ENCODE assay signal across 30 cellular contexts in the genomic region with DNA sequence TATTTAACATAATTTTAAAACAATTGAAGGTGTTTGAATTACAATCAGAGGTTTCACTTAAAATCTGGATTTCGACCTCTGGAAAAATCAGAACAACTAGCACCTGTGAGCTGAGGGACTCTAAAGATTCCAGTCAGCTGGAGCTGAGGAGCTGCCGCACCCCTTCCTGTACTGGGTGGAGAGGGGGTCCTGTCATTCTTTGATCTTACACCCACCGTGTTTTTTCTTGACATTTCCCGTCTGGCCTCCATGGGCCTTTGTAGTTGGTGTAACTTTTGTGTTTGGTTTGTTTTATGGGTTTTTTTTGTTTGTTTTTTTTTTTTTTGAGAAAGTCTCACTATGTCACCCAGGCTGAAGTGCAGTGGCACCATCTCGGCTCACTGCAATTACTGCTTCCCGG.
"Had no signal": no experiment of that assay in that cellular context is flagged by ENCODE, and none has a peak within 500 bp of the region (broad histone marks: within the 10 kb centered on the region; RNA-seq: fewer than 3 reads in every experiment).

No MANE protein-coding gene starts in this region.

- H3K27ac ChIP-seq: left lung, neural progenitor cell, neutrophil, parathyroid adenoma, sigmoid colon, testis, tibial artery, upper lobe of right lung had no signal

- H3K27me3 Mint-ChIP-seq: memory B cell; naive thymus-derived CD4-positive, alpha-beta T cell; stimulated activated naive B cell treated with anti-CD40 and anti-IgM and Interleukin-4, amounts not matched to agents 10 μg/mL and 1 μg/mL and 100 μg/mL, for 72 hours had no signal

- H3K9me3 Mint-ChIP-seq: immature natural killer cell; memory B cell; naive thymus-derived CD4-positive, alpha-beta T cell; stimulated activated naive B cell treated with anti-CD40 and anti-IgM and Interleukin-4, amounts not matched to agents 10 μg/mL and 1 μg/mL and 100 μg/mL, for 72 hours had no signal

- H3K4me3 Mint-ChIP-seq: immature natural killer cell; memory B cell; nephron; neural progenitor cell; stimulated activated naive B cell treated with anti-CD40 and anti-IgM and Interleukin-4, amounts not matched to agents 10 μg/mL and 1 μg/mL and 100 μg/mL, for 72 hours had no signal

- H3K4me1 Mint-ChIP-seq: nephron had no signal

- H3K27ac Mint-ChIP-seq: immature natural killer cell; memory B cell; nephron; neural progenitor cell; stimulated activated naive B cell treated with anti-CD40 and anti-IgM and Interleukin-4, amounts not matched to agents 10 μg/mL and 1 μg/mL and 100 μg/mL, for 72 hours had no signal

- H3K36me3 ChIP-seq: neural progenitor cell had no signal

- H3K9me3 ChIP-seq: left lung, mucosa of descending colon, neutrophil, sigmoid colon, stomach, testis, tibial artery, upper lobe of right lung had no signal

- H3K4me1 ChIP-seq: neural progenitor cell, upper lobe of right lung had no signal

- H3K27me3 ChIP-seq: heart left ventricle, left lung, neural progenitor cell, neutrophil, sigmoid colon, stomach, testis, tibial artery, upper lobe of right lung had no signal

- ATAC-seq: left colon; left lung; mucosa of descending colon; naive thymus-derived CD4-positive, alpha-beta T cell; stimulated activated naive B cell treated with anti-CD40 and anti-IgM and Interleukin-4, amounts not matched to agents 10 μg/mL and 1 μg/mL and 100 μg/mL, for 72 hours; stimulated activated naive CD8-positive, alpha-beta T cell treated with anti-CD3 and anti-CD28 coated beads, Interleukin-15, Interleukin-2, amounts not matched to agents 100 U/mL and 50 U/mL, for 24 hours; upper lobe of right lung had no signal

- DNase-seq: heart left ventricle; hypothalamus; immature natural killer cell; kidney; left colon; left lung; midbrain; mucosa of descending colon; naive thymus-derived CD4-positive, alpha-beta T cell; occipital lobe; right cardiac atrium; sigmoid colon; small intestine; stimulated activated CD4-positive, alpha-beta T cell treated with anti-CD3 and anti-CD28 coated beads, Interleukin-1b, Interleukin-23, amount 100 ng/mL, for 48 hours; stimulated activated CD4-positive, alpha-beta T cell treated with anti-CD3 and anti-CD28 coated beads, Interleukin-2, amount 100 ng/mL, for 48 hours; stimulated activated CD4-positive, alpha-beta T cell treated with anti-CD3 and anti-CD28 coated beads, Interleukin-4, amount 100 ng/mL, for 4 hours; stimulated activated CD8-positive, alpha-beta memory T cell treated with anti-CD3 and anti-CD28 coated beads, Interleukin-4, amount 100 ng/mL, for 48 hours; stimulated activated naive B cell treated with anti-CD40 and anti-IgM and Interleukin-4, amounts not matched to agents 10 μg/mL and 1 μg/mL and 100 μg/mL, for 72 hours; stimulated activated naive CD8-positive, alpha-beta T cell treated with anti-CD3 and anti-CD28 coated beads, Interleukin-15, Interleukin-2, amounts not matched to agents 100 U/mL and 50 U/mL, for 24 hours; stomach; testis; tibial artery; trophoblast cell; upper lobe of right lung had no signal

- H3K4me3 ChIP-seq: heart left ventricle, left lung, lung, mucosa of descending colon, neural progenitor cell, sigmoid colon, stomach, testis, tibial artery, upper lobe of right lung had no signal
